In genomic region chr17:50316016-50316587, GRCh38 we compare ENCODE assay signal across 24 cellular contexts. TPM values are rescaled to one million over a fixed set of nuclear protein-coding genes. Genes with fewer than 3 reads are reported as not detected.
DNase-seq lines count a peak whose midpoint lies in the region; TF ChIP-seq lines count a peak whose summit lies in the region.
"Had no signal": no experiment of that assay in that cellular context is flagged by ENCODE, and none has a peak within 500 bp of the region (broad histone marks: within the 10 kb centered on the region; RNA-seq: fewer than 3 reads in every experiment).

No MANE protein-coding gene starts in this region.

- no peaks in the 10 kb centered on the region for H3K36me3 ChIP-seq in spleen
- H3K36me3 ChIP-seq: adrenal gland; BLaER1 treated with 17β-estradiol and CSF1 and Interleukin-3, amounts not matched to agents 10 nM and 100 nM; cardiac muscle cell had no signal

- 47 to 73% (median 56%) methylated on average over 3 of the region's 3 CpGs for WGBS in spleen, 5 donors
- 40 to 46% methylated on average over 3 of the region's 3 CpGs for WGBS in lower leg skin, 2 donors

- peaks cover 0 to 25% (median 0%) of the 10 kb centered on the region in 7 donors for H3K27me3 ChIP-seq in spleen (replicated peaks in 1 of 7)
- H3K27me3 ChIP-seq: BLaER1 treated with 17β-estradiol and CSF1 and Interleukin-3, amounts not matched to agents 10 nM and 100 nM; cardiac muscle cell had no signal

- TF ChIP-seq POLR2A in spleen (IDR thresholded peaks at IDR 0.05): no peak
- TF ChIP-seq POLR2A in lower leg skin (IDR thresholded peaks at IDR 0.05): no peak

- H3K4me3 ChIP-seq in epithelial cell of esophagus (ENCODE audit: low read length) (no peak overlapping the region), spleen (no peak overlapping the region), lower leg skin (ENCODE audit: low read depth, poor library complexity, severe bottlenecking) (no peak overlapping the region)
- H3K4me3 ChIP-seq: adrenal gland; BLaER1 treated with 17β-estradiol and CSF1 and Interleukin-3, amounts not matched to agents 10 nM and 100 nM; cardiac muscle cell had no signal

- intact Hi-C loops in spleen (cut with DNase I; ENCODE audit: low total_unique reads): no loop called here
- intact Hi-C loops in lower leg skin (cut with DNase I; ENCODE audit: low total_unique reads): no loop called here

- H3K4me1 ChIP-seq in spleen: no peaks in the 10 kb centered on the region
- H3K4me1 ChIP-seq: adrenal gland had no signal

- H3K9me3 ChIP-seq in spleen: no peaks in the 10 kb centered on the region
- H3K9me3 ChIP-seq: adrenal gland; BLaER1 treated with 17β-estradiol and CSF1 and Interleukin-3, amounts not matched to agents 10 nM and 100 nM had no signal

- H3K27ac ChIP-seq in spleen: no peak overlapping the region
- H3K27ac ChIP-seq: adrenal gland; BLaER1 treated with 17β-estradiol and CSF1 and Interleukin-3, amounts not matched to agents 10 nM and 100 nM; cardiac muscle cell; KMS-11 had no signal

- TF ChIP-seq CTCF in epithelial cell of esophagus (IDR thresholded peaks at IDR 0.05; ENCODE audit: insufficient read depth, low read depth, low read length, missing control alignments) (no peak), spleen (IDR thresholded peaks at IDR 0.05 in 8 of 11, conservative IDR thresholded peaks at IDR 0.05 in 3 of 11) (no peak), lower leg skin (IDR thresholded peaks at IDR 0.05) (no peak)

- peak; percentile 15 for DNase-seq in NCI-H2107 treated with DMSO at 0.1 percent for 48 hours (lab: John Stamatoyannopoulos, UW; ENCODE audit: unreplicated experiment)
- DNase-seq in NCI-H2107 (lab: John Stamatoyannopoulos, UW): no peak
- DNase-seq in NCI-H2171 treated with DMSO at 0.1 percent for 48 hours (lab: John Stamatoyannopoulos, UW): peak; percentile 68
- peak; percentile 86 for DNase-seq in epithelial cell of esophagus (ENCODE audit: low read depth)
- DNase-seq in spleen: peak; percentile 2
- DNase-seq in stimulated activated CD4-positive, alpha-beta T cell treated with anti-CD3 and anti-CD28 coated beads, Interleukin-4, amount 100 ng/mL, for 24 hours: no peak
- no peak for DNase-seq in lower leg skin (ENCODE audit: low spot score in 2 of 2)
- no peak for DNase-seq in COLO668 (lab: John Stamatoyannopoulos, UW; ENCODE audit: unreplicated experiment)
- DNase-seq: activated CD8-positive, alpha-beta memory T cell treated with anti-CD3 and anti-CD28 coated beads, Interleukin-2, amount 50 U/mL, for 48 hours; activated gamma-delta T cell treated with Interleukin-2 at 50 U/mL for 16 hours; adrenal gland; foreskin fibroblast; hippocampal formation; MV-4-11; NCI-H2029 treated with DMSO at 0.1 percent for 48 hours; OCI-M1; right cardiac atrium; SHP77 treated with DMSO at 0.1 percent for 48 hours; substantia nigra had no signal

RNA-seq across cellular contexts. Expression of gene XYLT2, which starts 29.8 kb away (rescaled TPM):
- total RNA-seq in spleen (10 to 100 TPM; 17.9 to 27.3 (median 23.3) TPM), lower leg skin (10 to 100 TPM; 23.5 to 41.3 (median 34.6) TPM)
- 10 to 100 TPM; 10.0 to 19.1 (median 14.2) TPM for polyA plus RNA-seq in spleen

RNA-seq across cellular contexts. Expression of gene TMEM92, which starts 41.8 kb away (rescaled TPM):
- total RNA-seq in spleen (under 1 TPM in 2 of 7 donors, not detected in 5; 0.44 to 0.49 TPM), lower leg skin (1 to 10 TPM in 1 of 4 donors, not detected in 3; 3.1 TPM)
- polyA plus RNA-seq in spleen: under 1 TPM in 1 of 3 donors, not detected in 2; 0.06 TPM
- total RNA-seq: adrenal gland, lung microvascular endothelial cell, myocyte, right cardiac atrium had no signal
- polyA plus RNA-seq: right cardiac atrium had no signal

RNA-seq across cellular contexts. Expression of gene MRPL27, which starts 56.9 kb away (rescaled TPM):
- 10 to 100 TPM; 26.4 to 40.7 (median 34.0) TPM for total RNA-seq in spleen
- polyA plus RNA-seq in spleen: 100 to 1,000 TPM in 1 of 3 donors, 10 to 100 TPM in 2; 85.3 to 102 (median 92.8) TPM
- total RNA-seq in lower leg skin: 10 to 100 TPM; 52.1 to 56.0 (median 53.3) TPM

RNA-seq across cellular contexts. Expression of gene EME1, which starts 56.9 kb away (rescaled TPM):
- 1 to 10 TPM in 6 of 7 donors, under 1 TPM in 1; 0.66 to 3.6 (median 1.9) TPM for total RNA-seq in spleen
- 1 to 10 TPM; 1.1 to 3.0 (median 1.9) TPM for polyA plus RNA-seq in spleen
- 1 to 10 TPM in 1 of 4 donors, under 1 TPM in 3; 0.27 to 1.3 (median 0.38) TPM for total RNA-seq in lower leg skin

Comparison
In these comparisons a context has a peak if more than half of its experiments do, and no peak if none do; other contexts are left out.
1. DNase-seq: peak in NCI-H2107 treated with DMSO at 0.1 percent for 48 hours (single experiment), NCI-H2171 treated with DMSO at 0.1 percent for 48 hours (single experiment), epithelial cell of esophagus (single experiment) and spleen (single experiment); none in NCI-H2107 (single experiment), stimulated activated CD4-positive, alpha-beta T cell treated with anti-CD3 and anti-CD28 coated beads, Interleukin-4, amount 100 ng/mL, for 24 hours (single experiment), lower leg skin (0 of 2) and COLO668 (single experiment).